Comparison of ENCODE assay signal across 8 cellular contexts in the genomic region with DNA sequence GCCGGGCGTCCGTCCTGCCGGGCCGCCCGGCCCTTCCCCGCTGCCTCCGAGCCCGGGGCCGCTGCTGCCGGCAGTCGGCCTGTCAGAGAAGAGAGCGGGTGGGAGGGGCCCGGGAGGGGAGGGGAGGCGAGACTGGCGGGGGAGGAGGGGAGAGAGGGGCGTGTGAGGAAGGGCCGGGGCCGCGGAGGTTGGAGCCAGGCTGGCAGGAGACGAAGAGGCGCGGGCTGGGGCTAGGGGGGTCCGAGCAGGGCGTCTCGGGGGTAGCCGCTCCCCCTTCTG. TPM values are rescaled to one million over a fixed set of nuclear protein-coding genes. Genes with fewer than 3 reads are reported as not detected.
A peak's percentile ranks its signal among the peaks of the same experiment; 100 is the strongest.
DNase-seq lines count a peak whose midpoint lies in the region; ATAC-seq and TF ChIP-seq lines count a peak whose summit lies in the region.

No MANE protein-coding gene starts in this region.

- H3K36me3 ChIP-seq in body of pancreas (replicated peaks in 1 of 2; ENCODE audit: insufficient read depth in 1 of 2, low read depth in 2 of 2) (no peaks in the 10 kb centered on the region), liver (ENCODE audit: control insufficient read depth in 4 of 4, insufficient read depth in 3 of 4, low read depth in 1 of 4, low read length in 3 of 4) (no peaks in the 10 kb centered on the region), suprapubic skin (no peaks in the 10 kb centered on the region)

- H3K27ac ChIP-seq in body of pancreas = peak overlapping the region; percentile 93 to 99 (median 97)
- peak overlapping the region; percentile 98 to 99 for H3K27ac ChIP-seq in liver (ENCODE audit: low read depth in 1 of 2, low read length in 2 of 2)
- H3K27ac ChIP-seq in suprapubic skin = peak overlapping the region; percentile 100

- peak overlapping the region; percentile 64 to 99 for H3K4me3 ChIP-seq in body of pancreas
- peak overlapping the region; percentile 77 to 99 (median 98) for H3K4me3 ChIP-seq in liver (ENCODE audit: low read depth in 1 of 3, low read length in 3 of 3)
- peak overlapping the region; percentile 100 for H3K4me3 ChIP-seq in suprapubic skin

- H3K9me3 ChIP-seq in body of pancreas = no peaks in the 10 kb centered on the region
- H3K9me3 ChIP-seq in liver (ENCODE audit: control insufficient read depth in 4 of 4, low read length in 3 of 4) = no peaks in the 10 kb centered on the region
- no peaks in the 10 kb centered on the region for H3K9me3 ChIP-seq in suprapubic skin

- TF ChIP-seq EP300 in suprapubic skin (IDR thresholded peaks at IDR 0.05) = no peak

- no peak for TF ChIP-seq CTCF in body of pancreas (IDR thresholded peaks at IDR 0.05)
- no peak for TF ChIP-seq CTCF in liver (IDR thresholded peaks at IDR 0.05; ENCODE audit: low read depth, low read length, missing input control)
- no peak for TF ChIP-seq CTCF in suprapubic skin (IDR thresholded peaks at IDR 0.05)

- TF ChIP-seq RAD21 in liver (IDR thresholded peaks at IDR 0.05) = no peak

- H3K27me3 ChIP-seq in body of pancreas = no peaks in the 10 kb centered on the region
- H3K27me3 ChIP-seq in liver (ENCODE audit: control insufficient read depth in 4 of 4, insufficient read depth in 4 of 4, low read length in 3 of 4) = no peaks in the 10 kb centered on the region
- no peaks in the 10 kb centered on the region for H3K27me3 ChIP-seq in suprapubic skin

- intact Hi-C loops in body of pancreas (cut with DNase I) = no loop called here

- WGBS in body of pancreas, 2 donors = 0 to 1% methylated on average over 1 to 23 of the region's 27 CpGs
- under 1% methylated on average over 27 of the region's 27 CpGs for WGBS in liver
- WGBS in suprapubic skin = 0% methylated on average over 7 of the region's 27 CpGs

- H3K9ac ChIP-seq in liver (ENCODE audit: low read depth in 1 of 2, low read length in 2 of 2) = peak overlapping the region in 1 of 2 donors; percentile 43

- TF ChIP-seq POLR2A in body of pancreas (IDR thresholded peaks at IDR 0.05) (no peak), suprapubic skin (IDR thresholded peaks at IDR 0.05) (no peak)

- DNase-seq in activated CD4-positive, CD25-positive, alpha-beta regulatory T cell (lab: John Stamatoyannopoulos, UW) = peak in 3 of 4 experiments; percentile 82 to 93 (median 87)
- DNase-seq in activated CD4-positive, CD25-positive, alpha-beta regulatory T cell treated with anti-CD3 and anti-CD28 coated beads, Interleukin-2, amount 50 U/mL, for 72 hours = no peak
- DNase-seq in NCI-H526 treated with DMSO at 0.1 percent for 48 hours (lab: John Stamatoyannopoulos, UW) (peak; percentile 73), body of pancreas (no peak), suprapubic skin (ENCODE audit: low spot score in 2 of 2) (no peak), NAMALWA (ENCODE audit: low spot score) (no peak)

- H3K4me1 ChIP-seq in body of pancreas = peaks cover 22% of the 10 kb centered on the region
- H3K4me1 ChIP-seq in liver (ENCODE audit: control insufficient read depth in 4 of 4, insufficient read depth in 4 of 4, low read length in 3 of 4) = peaks cover 1 to 21% (median 16%) of the 10 kb centered on the region in 4 donors
- peaks cover 29% of the 10 kb centered on the region for H3K4me1 ChIP-seq in suprapubic skin

- ATAC-seq in HG02571 (IDR thresholded peaks at IDR 0.05; ENCODE audit: unreplicated experiment) = peak; percentile 33
- peak; percentile 74 for ATAC-seq in body of pancreas

TF ChIP-seq in liver, 16 proteins besides CTCF, POLR2A, EP300 and RAD21:
- TF ChIP-seq YY1 (IDR thresholded peaks at IDR 0.05) = no peak
- no peak for TF ChIP-seq EGR1 (IDR thresholded peaks at IDR 0.05; ENCODE audit: low read depth in 2 of 2)
- no peak for TF ChIP-seq TAF1 (conservative IDR thresholded peaks at IDR 0.05)
- TF ChIP-seq, protein P1, sequence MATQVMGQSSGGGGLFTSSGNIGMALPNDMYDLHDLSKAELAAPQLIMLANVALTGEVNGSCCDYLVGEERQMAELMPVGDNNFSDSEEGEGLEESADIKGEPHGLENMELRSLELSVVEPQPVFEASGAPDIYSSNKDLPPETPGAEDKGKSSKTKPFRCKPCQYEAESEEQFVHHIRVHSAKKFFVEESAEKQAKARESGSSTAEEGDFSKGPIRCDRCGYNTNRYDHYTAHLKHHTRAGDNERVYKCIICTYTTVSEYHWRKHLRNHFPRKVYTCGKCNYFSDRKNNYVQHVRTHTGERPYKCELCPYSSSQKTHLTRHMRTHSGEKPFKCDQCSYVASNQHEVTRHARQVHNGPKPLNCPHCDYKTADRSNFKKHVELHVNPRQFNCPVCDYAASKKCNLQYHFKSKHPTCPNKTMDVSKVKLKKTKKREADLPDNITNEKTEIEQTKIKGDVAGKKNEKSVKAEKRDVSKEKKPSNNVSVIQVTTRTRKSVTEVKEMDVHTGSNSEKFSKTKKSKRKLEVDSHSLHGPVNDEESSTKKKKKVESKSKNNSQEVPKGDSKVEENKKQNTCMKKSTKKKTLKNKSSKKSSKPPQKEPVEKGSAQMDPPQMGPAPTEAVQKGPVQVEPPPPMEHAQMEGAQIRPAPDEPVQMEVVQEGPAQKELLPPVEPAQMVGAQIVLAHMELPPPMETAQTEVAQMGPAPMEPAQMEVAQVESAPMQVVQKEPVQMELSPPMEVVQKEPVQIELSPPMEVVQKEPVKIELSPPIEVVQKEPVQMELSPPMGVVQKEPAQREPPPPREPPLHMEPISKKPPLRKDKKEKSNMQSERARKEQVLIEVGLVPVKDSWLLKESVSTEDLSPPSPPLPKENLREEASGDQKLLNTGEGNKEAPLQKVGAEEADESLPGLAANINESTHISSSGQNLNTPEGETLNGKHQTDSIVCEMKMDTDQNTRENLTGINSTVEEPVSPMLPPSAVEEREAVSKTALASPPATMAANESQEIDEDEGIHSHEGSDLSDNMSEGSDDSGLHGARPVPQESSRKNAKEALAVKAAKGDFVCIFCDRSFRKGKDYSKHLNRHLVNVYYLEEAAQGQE (IDR thresholded peaks at IDR 0.05) = no peak
- no peak for TF ChIP-seq HNF4G (IDR thresholded peaks at IDR 0.05)
- TF ChIP-seq NR2F2 (IDR thresholded peaks at IDR 0.05) = no peak
- TF ChIP-seq HNF4A (conservative IDR thresholded peaks at IDR 0.05) = no peak
- TF ChIP-seq GABPA (IDR thresholded peaks at IDR 0.05 in 1 of 2, conservative IDR thresholded peaks at IDR 0.05 in 1 of 2) = no peak
- TF ChIP-seq RXRA (IDR thresholded peaks at IDR 0.05) = no peak
- TF ChIP-seq, protein P2, sequence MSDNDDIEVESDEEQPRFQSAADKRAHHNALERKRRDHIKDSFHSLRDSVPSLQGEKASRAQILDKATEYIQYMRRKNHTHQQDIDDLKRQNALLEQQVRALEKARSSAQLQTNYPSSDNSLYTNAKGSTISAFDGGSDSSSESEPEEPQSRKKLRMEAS (IDR thresholded peaks at IDR 0.05) = no peak
- TF ChIP-seq SP1 (IDR thresholded peaks at IDR 0.05) = no peak
- TF ChIP-seq, protein P3, sequence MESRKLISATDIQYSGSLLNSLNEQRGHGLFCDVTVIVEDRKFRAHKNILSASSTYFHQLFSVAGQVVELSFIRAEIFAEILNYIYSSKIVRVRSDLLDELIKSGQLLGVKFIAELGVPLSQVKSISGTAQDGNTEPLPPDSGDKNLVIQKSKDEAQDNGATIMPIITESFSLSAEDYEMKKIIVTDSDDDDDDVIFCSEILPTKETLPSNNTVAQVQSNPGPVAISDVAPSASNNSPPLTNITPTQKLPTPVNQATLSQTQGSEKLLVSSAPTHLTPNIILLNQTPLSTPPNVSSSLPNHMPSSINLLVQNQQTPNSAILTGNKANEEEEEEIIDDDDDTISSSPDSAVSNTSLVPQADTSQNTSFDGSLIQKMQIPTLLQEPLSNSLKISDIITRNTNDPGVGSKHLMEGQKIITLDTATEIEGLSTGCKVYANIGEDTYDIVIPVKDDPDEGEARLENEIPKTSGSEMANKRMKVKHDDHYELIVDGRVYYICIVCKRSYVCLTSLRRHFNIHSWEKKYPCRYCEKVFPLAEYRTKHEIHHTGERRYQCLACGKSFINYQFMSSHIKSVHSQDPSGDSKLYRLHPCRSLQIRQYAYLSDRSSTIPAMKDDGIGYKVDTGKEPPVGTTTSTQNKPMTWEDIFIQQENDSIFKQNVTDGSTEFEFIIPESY (IDR thresholded peaks at IDR 0.05) = no peak
- no peak for TF ChIP-seq JUND (IDR thresholded peaks at IDR 0.05)

RNA-seq across cellular contexts. Expression of gene CREBRF, which starts 0.6 kb away (rescaled TPM):
- total RNA-seq in body of pancreas = 10 to 100 TPM; 19.7 to 37.2 TPM
- total RNA-seq in liver = 10 to 100 TPM; 10.2 to 12.0 TPM
- 1 to 10 TPM; 2.0 to 5.1 TPM for polyA plus RNA-seq in liver
- 10 to 100 TPM; 21.8 to 65.5 (median 28.5) TPM for total RNA-seq in suprapubic skin

Comparison
In these comparisons a context has a peak if more than half of its experiments do, and no peak if none do; other contexts are left out.
1. DNase-seq: peak in activated CD4-positive, CD25-positive, alpha-beta regulatory T cell (3 of 4) and NCI-H526 treated with DMSO at 0.1 percent for 48 hours (single experiment); none in activated CD4-positive, CD25-positive, alpha-beta regulatory T cell treated with anti-CD3 and anti-CD28 coated beads, Interleukin-2, amount 50 U/mL, for 72 hours (single experiment), body of pancreas (0 of 4), suprapubic skin (0 of 2) and NAMALWA (single experiment).
2. Peak in every context shown above with its lines, with median percentiles within 50 percentile points of each other: H3K27ac ChIP-seq and H3K4me3 ChIP-seq.